In genomic region chr1:155269381-155269780, GRCh38 we compare ENCODE assay signal across 1 cellular context.
TF ChIP-seq lines count a peak whose summit lies in the region.

No MANE protein-coding gene starts in this region.

TF ChIP-seq in K562, 482 proteins besides CTCF, POLR2A, EP300 and RAD21:
- TF ChIP-seq ZNF561 (CRISPR knock-in tag; conservative IDR thresholded peaks at IDR 0.05) (no peak), ZNF717 (CRISPR knock-in tag; IDR thresholded peaks at IDR 0.05) (no peak), PHTF2 (CRISPR knock-in tag; IDR thresholded peaks at IDR 0.05) (no peak), RBFOX2 (IDR thresholded peaks at IDR 0.05; ENCODE audit: low read depth, low read length) (peak; percentile 33; the same call in 1 of the 2 replicates), CXXC5 (CRISPR knock-in tag; IDR thresholded peaks at IDR 0.05) (no peak), MAZ (CRISPR knock-in tag; conservative IDR thresholded peaks at IDR 0.05 in 1 of 2, IDR thresholded peaks at IDR 0.05 in 1 of 2) (no peak)
